16 cellular contexts compared by ENCODE assay signal in the genomic region with DNA sequence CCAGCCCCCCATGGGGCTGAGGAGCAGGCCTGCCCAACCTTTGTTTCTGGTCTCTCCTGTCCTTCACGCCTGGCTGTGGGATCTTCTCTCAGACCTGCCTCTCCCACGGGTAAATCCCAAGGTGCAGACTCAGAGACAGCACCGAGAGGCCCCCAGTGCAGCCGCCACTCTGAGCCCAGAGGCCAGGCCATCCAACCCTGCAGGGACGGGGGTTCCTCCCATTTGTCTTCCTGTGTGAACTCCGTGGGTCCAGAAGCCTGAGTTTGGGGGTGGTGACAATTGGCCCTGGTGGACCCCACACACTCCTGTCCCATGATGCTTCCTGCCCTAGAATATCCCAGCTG.
DNase-seq lines count a peak whose midpoint lies in the region; ATAC-seq and TF ChIP-seq lines count a peak whose summit lies in the region.
"Had no signal": no experiment of that assay in that cellular context is flagged by ENCODE, and none has a peak within 500 bp of the region (broad histone marks: within the 10 kb centered on the region; RNA-seq: fewer than 3 reads in every experiment).

No MANE protein-coding gene starts in this region.

- no peak overlapping the region for H3K9ac ChIP-seq in mesenchymal stem cell (ENCODE audit: low read length)
- H3K9ac ChIP-seq: GM23248 had no signal

- no peak overlapping the region for H3K18ac ChIP-seq in mesenchymal stem cell (ENCODE audit: low read depth in 1 of 2, low read length in 2 of 2)

- no peaks in the 10 kb centered on the region for H3K79me1 ChIP-seq in mesenchymal stem cell (replicated peaks; ENCODE audit: low read length, poor library complexity, severe bottlenecking)

- TF ChIP-seq CTCF in HEK293 (tag by site-specific recombination; IDR thresholded peaks at IDR 0.05): no peak
- TF ChIP-seq CTCF in chondrocyte (IDR thresholded peaks at IDR 0.05): no peak
- TF ChIP-seq CTCF in mesothelial cell of epicardium (IDR thresholded peaks at IDR 0.05; ENCODE audit: unreplicated experiment): no peak

- POLR2A ChIA-PET in HEK293 (lab: Yijun Ruan, JAX): no interaction called here

- CTCF ChIA-PET in HEK293 (lab: Yijun Ruan, JAX): no interaction called here

- H4K8ac ChIP-seq in mesenchymal stem cell (ENCODE audit: low read length): no peak overlapping the region

- no peak overlapping the region for H3K4me3 ChIP-seq in HEK293 (ENCODE audit: low read depth, low read length)
- H3K4me3 ChIP-seq in mesenchymal stem cell (ENCODE audit: insufficient read depth in 1 of 2, low read depth in 1 of 2, low read length in 2 of 2): no peak overlapping the region
- H3K4me3 ChIP-seq: GM23248 had no signal

- H3K4me2 ChIP-seq in mesenchymal stem cell (ENCODE audit: low read length, poor library complexity, severe bottlenecking): no peak overlapping the region

- H3K9me3 Mint-ChIP-seq in chondrocyte (ENCODE audit: low read depth) (no peaks in the 10 kb centered on the region), mesothelial cell of epicardium (peaks cover 19% of the 10 kb centered on the region)
- H3K9me3 Mint-ChIP-seq: HFFc6 had no signal

- no peak overlapping the region for H2AFZ ChIP-seq in mesenchymal stem cell (ENCODE audit: low read depth, low read length)
- H2AFZ ChIP-seq: GM23248 had no signal

- H3K4me1 Mint-ChIP-seq in chondrocyte (ENCODE audit: low read depth) (no peaks in the 10 kb centered on the region), mesothelial cell of epicardium (peaks cover 7% of the 10 kb centered on the region)

- no peak overlapping the region for H3K4ac ChIP-seq in mesenchymal stem cell (ENCODE audit: low read depth in 1 of 2, low read length in 2 of 2)

- H3K4me3 Mint-ChIP-seq in chondrocyte (ENCODE audit: unreplicated experiment) (no peak overlapping the region), mesothelial cell of epicardium (no peak overlapping the region)
- H3K4me3 Mint-ChIP-seq: CD4-positive, alpha-beta memory T cell; H9; HFFc6 had no signal

- H3K36me3 Mint-ChIP-seq in chondrocyte (ENCODE audit: low read depth) (peaks cover 2% of the 10 kb centered on the region), mesothelial cell of epicardium (peaks cover 2% of the 10 kb centered on the region)

- no peak overlapping the region for H3K23ac ChIP-seq in mesenchymal stem cell (ENCODE audit: low read length in 2 of 2)

- no peaks in the 10 kb centered on the region for H3K27me3 ChIP-seq in mesenchymal stem cell (ENCODE audit: control insufficient read depth in 1 of 2, insufficient read depth in 1 of 2, low read length in 2 of 2)

- no peak overlapping the region for H3K14ac ChIP-seq in mesenchymal stem cell (ENCODE audit: low read length in 2 of 2)

- H3K36me3 ChIP-seq in HEK293 (ENCODE audit: control insufficient read depth in 2 of 2, insufficient read depth in 1 of 2, low read length in 2 of 2) (no peaks in the 10 kb centered on the region), mesenchymal stem cell (ENCODE audit: control insufficient read depth in 1 of 2, insufficient read depth in 2 of 2, low read depth in 1 of 2, low read length in 2 of 2) (peaks cover 0 to 23% of the 10 kb centered on the region in 2 experiments)

- no peak overlapping the region for H2BK5ac ChIP-seq in mesenchymal stem cell (ENCODE audit: low read depth, low read length, poor library complexity, severe bottlenecking)

- no peak overlapping the region for H2BK12ac ChIP-seq in mesenchymal stem cell (ENCODE audit: low read length in 2 of 2)

- H2AK5ac ChIP-seq in mesenchymal stem cell (ENCODE audit: low read length, severe bottlenecking): no peak overlapping the region

- H3K27me3 Mint-ChIP-seq in chondrocyte (ENCODE audit: low read depth) (no peaks in the 10 kb centered on the region), mesothelial cell of epicardium (ENCODE audit: low read depth) (no peaks in the 10 kb centered on the region)

- H3K9me3 ChIP-seq in HEK293 (ENCODE audit: control insufficient read depth, insufficient read depth, low read depth, low read length) (no peaks in the 10 kb centered on the region), mesenchymal stem cell (ENCODE audit: control insufficient read depth, low read length) (no peaks in the 10 kb centered on the region)

- DNase-seq in chondrocyte (ENCODE audit: low spot score) (peak; percentile 59), mesenchymal stem cell (no peak), mesothelial cell of epicardium (ENCODE audit: low spot score in 2 of 2, unreplicated experiment in 2 of 2) (no peak), EL (no peak)
- DNase-seq: C1 segment of cervical spinal cord; Calu3; CD4-positive, alpha-beta memory T cell; COR-L47; DMS53; DMS79 treated with DMSO at 0.1 percent for 48 hours; GM23248; H9; HFFc6 had no signal

- H2BK15ac ChIP-seq in mesenchymal stem cell (ENCODE audit: low read depth, poor library complexity, severe bottlenecking): peak overlapping the region; percentile 12

- H3K27ac ChIP-seq in HEK293 (ENCODE audit: extremely low read depth, low read depth, low read length) (no peak overlapping the region), mesenchymal stem cell (ENCODE audit: low read length, poor library complexity, severe bottlenecking) (no peak overlapping the region)
- H3K27ac ChIP-seq: GM23248 had no signal

- H4K91ac ChIP-seq in mesenchymal stem cell (ENCODE audit: low read length): no peak overlapping the region

- no peak for ATAC-seq in HG03108 (IDR thresholded peaks at IDR 0.05; ENCODE audit: unreplicated experiment)
- ATAC-seq: HCT116 had no signal

- H3K27ac Mint-ChIP-seq in chondrocyte (ENCODE audit: unreplicated experiment): no peak overlapping the region
- no peak overlapping the region for H3K27ac Mint-ChIP-seq in mesothelial cell of epicardium
- H3K27ac Mint-ChIP-seq: CD4-positive, alpha-beta memory T cell; HFFc6 had no signal

- WGBS in mesenchymal stem cell: 88% methylated on average over 6 of the region's 6 CpGs

- no peaks in the 10 kb centered on the region for H3K4me1 ChIP-seq in HEK293 (ENCODE audit: control insufficient read depth, insufficient read depth, low read length)
- H3K4me1 ChIP-seq in mesenchymal stem cell (ENCODE audit: control insufficient read depth, insufficient read depth, low read depth, low read length): no peaks in the 10 kb centered on the region

- no peak overlapping the region for H2BK120ac ChIP-seq in mesenchymal stem cell (ENCODE audit: low read depth, low read length)

TF ChIP-seq in HEK293, 187 proteins besides CTCF, POLR2A, EP300 and RAD21:
- TF ChIP-seq ZEB2 (tag by site-specific recombination; IDR thresholded peaks at IDR 0.05): no peak
- TF ChIP-seq GLIS1 (tag by site-specific recombination; IDR thresholded peaks at IDR 0.05): 0 out of 2 replicates have a peak, but pooled peaks have one; percentile 3
TF ChIP-seq in HEK293: peak in this region for 1.
